24 cellular contexts compared by ENCODE assay signal in the genomic region with DNA sequence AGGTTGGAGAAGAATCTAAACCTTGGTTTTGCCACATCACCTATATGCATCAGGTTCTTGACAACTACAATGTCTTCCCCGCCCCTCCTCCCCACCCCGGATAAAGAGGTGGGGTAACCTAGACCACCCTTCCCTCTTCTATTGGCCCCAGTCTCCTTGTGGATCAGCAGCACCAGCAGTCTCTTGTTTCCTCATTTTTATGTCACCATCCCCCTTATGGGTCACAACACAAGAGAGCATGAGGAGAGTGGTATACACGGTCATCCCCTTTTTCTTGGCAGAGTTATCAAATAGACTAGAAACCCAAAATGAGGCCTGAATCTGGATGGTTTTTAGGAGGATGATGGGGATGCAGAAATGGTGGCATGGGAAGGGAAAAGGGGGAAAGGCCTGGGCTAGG. TPM values are rescaled to one million over a fixed set of nuclear protein-coding genes. Genes with fewer than 3 reads are reported as not detected.
"Had no signal": no experiment of that assay in that cellular context is flagged by ENCODE, and none has a peak within 500 bp of the region (broad histone marks: within the 10 kb centered on the region; RNA-seq: fewer than 3 reads in every experiment).

No MANE protein-coding gene starts in this region.

- H3K4me3 ChIP-seq: neural progenitor cell, thyroid gland, upper lobe of right lung had no signal

- DNase-seq: activated CD4-positive, alpha-beta T cell treated with anti-CD3 and anti-CD28 coated beads for 36 hours; activated CD4-positive, CD25-positive, alpha-beta regulatory T cell; activated CD8-positive, alpha-beta memory T cell treated with anti-CD3 and anti-CD28 coated beads, Interleukin-2, amount 10 ng/mL, durations not matched to agents 7 days and 5 days; activated CD8-positive, alpha-beta T cell treated with anti-CD3 and anti-CD28 coated beads, Interleukin-2, amount 10 ng/mL, durations not matched to agents 7 days and 5 days; activated naive CD4-positive, alpha-beta T cell; activated T-cell treated with anti-CD3 and anti-CD28 coated beads, Interleukin-2, amount 50 U/mL, for 48 hours; central memory CD4-positive, alpha-beta T cell; esophagus squamous epithelium; foreskin melanocyte; midbrain; naive thymus-derived CD8-positive, alpha-beta T cell; posterior cingulate gyrus; small intestine; stimulated activated CD4-positive, alpha-beta T cell treated with anti-CD3 and anti-CD28 coated beads, Interleukin-4, amount 100 ng/mL, for 24 hours; T-helper 1 cell; thyroid gland; upper lobe of right lung had no signal

- ATAC-seq: activated CD4-positive, alpha-beta T cell treated with anti-CD3 and anti-CD28 coated beads for 36 hours; activated CD8-positive, alpha-beta memory T cell treated with anti-CD3 and anti-CD28 coated beads, Interleukin-2, amount 10 ng/mL, durations not matched to agents 7 days and 5 days; activated CD8-positive, alpha-beta T cell treated with anti-CD3 and anti-CD28 coated beads, Interleukin-2, amount 10 ng/mL, durations not matched to agents 7 days and 5 days; activated naive CD4-positive, alpha-beta T cell treated with anti-CD3 and anti-CD28 coated beads, Interleukin-2, amount 50 U/mL, for 72 hours; naive thymus-derived CD8-positive, alpha-beta T cell; sciatic nerve; stimulated activated effector memory CD8-positive, alpha-beta T cell treated with anti-CD3 and anti-CD28 coated beads, Interleukin-12 subunit alpha, Interleukin-12 subunit beta, amount 100 ng/mL, for 72 hours; upper lobe of right lung had no signal

- H3K27me3 ChIP-seq: breast epithelium, esophagus squamous epithelium, neural progenitor cell, thyroid gland, upper lobe of right lung had no signal

- H3K36me3 ChIP-seq: breast epithelium, esophagus squamous epithelium, neural progenitor cell, thyroid gland, upper lobe of right lung had no signal

- H3K4me1 ChIP-seq: breast epithelium, esophagus squamous epithelium, neural progenitor cell, thyroid gland, upper lobe of right lung had no signal

- H3K27ac ChIP-seq: breast epithelium, neural progenitor cell, thyroid gland, upper lobe of right lung had no signal

- H3K9me3 ChIP-seq: breast epithelium, esophagus squamous epithelium, thyroid gland, upper lobe of right lung had no signal

RNA-seq across cellular contexts. Expression of gene MS4A4E, which starts 1.2 kb away (rescaled TPM):
- total RNA-seq: activated CD4-positive, alpha-beta T cell treated with anti-CD3 and anti-CD28 coated beads for 36 hours; activated CD8-positive, alpha-beta memory T cell treated with anti-CD3 and anti-CD28 coated beads, Interleukin-2, amount 10 ng/mL, durations not matched to agents 7 days and 5 days; activated CD8-positive, alpha-beta T cell treated with anti-CD3 and anti-CD28 coated beads, Interleukin-2, amount 10 ng/mL, durations not matched to agents 7 days and 5 days; activated naive CD4-positive, alpha-beta T cell treated with anti-CD3 and anti-CD28 coated beads, Interleukin-2, amount 50 U/mL, for 72 hours; glomerular endothelial cell; naive thymus-derived CD8-positive, alpha-beta T cell; osteoblast had no signal
- polyA plus RNA-seq: naive thymus-derived CD8-positive, alpha-beta T cell had no signal

RNA-seq across cellular contexts. Expression of gene MS4A4A, which starts 38.7 kb away (rescaled TPM):
- total RNA-seq: activated CD4-positive, alpha-beta T cell treated with anti-CD3 and anti-CD28 coated beads for 36 hours; activated CD8-positive, alpha-beta memory T cell treated with anti-CD3 and anti-CD28 coated beads, Interleukin-2, amount 10 ng/mL, durations not matched to agents 7 days and 5 days; activated CD8-positive, alpha-beta T cell treated with anti-CD3 and anti-CD28 coated beads, Interleukin-2, amount 10 ng/mL, durations not matched to agents 7 days and 5 days; activated naive CD4-positive, alpha-beta T cell treated with anti-CD3 and anti-CD28 coated beads, Interleukin-2, amount 50 U/mL, for 72 hours; glomerular endothelial cell had no signal
- polyA plus RNA-seq: naive thymus-derived CD8-positive, alpha-beta T cell had no signal

RNA-seq across cellular contexts. Expression of gene MS4A6A, which starts 58.9 kb away (rescaled TPM):
- total RNA-seq: activated CD4-positive, alpha-beta T cell treated with anti-CD3 and anti-CD28 coated beads for 36 hours; activated CD8-positive, alpha-beta memory T cell treated with anti-CD3 and anti-CD28 coated beads, Interleukin-2, amount 10 ng/mL, durations not matched to agents 7 days and 5 days; activated CD8-positive, alpha-beta T cell treated with anti-CD3 and anti-CD28 coated beads, Interleukin-2, amount 10 ng/mL, durations not matched to agents 7 days and 5 days; activated naive CD4-positive, alpha-beta T cell treated with anti-CD3 and anti-CD28 coated beads, Interleukin-2, amount 50 U/mL, for 72 hours had no signal
